ENCODE assay signal across 9 cellular contexts in genomic region chr12:52156757-52157565, GRCh38. TPM values are rescaled to one million over a fixed set of nuclear protein-coding genes. Genes with fewer than 3 reads are reported as not detected.
DNase-seq lines count a peak whose midpoint lies in the region; ATAC-seq, FAIRE-seq and TF ChIP-seq lines count a peak whose summit lies in the region.
"Had no signal": no experiment of that assay in that cellular context is flagged by ENCODE, and none has a peak within 500 bp of the region (broad histone marks: within the 10 kb centered on the region; RNA-seq: fewer than 3 reads in every experiment).

No MANE protein-coding gene starts in this region.

- H3K9me3 ChIP-seq in tibial nerve = no peaks in the 10 kb centered on the region

- H3K4me3 Mint-ChIP-seq in osteocyte (ENCODE audit: unreplicated experiment) = no peak overlapping the region

- no peaks in the 10 kb centered on the region for H3K36me3 Mint-ChIP-seq in osteocyte (ENCODE audit: unreplicated experiment)

- H3K27ac ChIP-seq in foreskin keratinocyte (peak overlapping the region; percentile 99), tibial nerve (no peak overlapping the region)

- no peak overlapping the region for H3K4me3 ChIP-seq in tibial nerve

- ATAC-seq in foreskin keratinocyte (peak; percentile 24), HG03520 (IDR thresholded peaks at IDR 0.05; ENCODE audit: unreplicated experiment) (no peak)

- H3K4me1 Mint-ChIP-seq in osteocyte (ENCODE audit: unreplicated experiment) = peaks cover 12% of the 10 kb centered on the region

- H3K27me3 Mint-ChIP-seq in osteocyte (ENCODE audit: unreplicated experiment) = no peaks in the 10 kb centered on the region

- H3K4me1 ChIP-seq in foreskin keratinocyte (peaks cover 26% of the 10 kb centered on the region), tibial nerve (peaks cover 0 to 12% (median 6%) of the 10 kb centered on the region in 4 donors)

- WGBS in tibial nerve, 2 donors = 42 to 51% methylated on average over 13 to 15 of the region's 15 CpGs

- TF ChIP-seq EP300 in tibial nerve (IDR thresholded peaks at IDR 0.05) = no peak

- TF ChIP-seq CTCF in D721Med (IDR thresholded peaks at IDR 0.05; ENCODE audit: insufficient read depth, missing control alignments) = peak; percentile 93
- peak; percentile 95 for TF ChIP-seq CTCF in foreskin keratinocyte (conservative IDR thresholded peaks at IDR 0.05)
- peak; percentile 99 for TF ChIP-seq CTCF in osteocyte (IDR thresholded peaks at IDR 0.05)
- TF ChIP-seq CTCF in tibial nerve (IDR thresholded peaks at IDR 0.05) = peak; percentile 84 to 95 (median 92)

- no peak for FAIRE-seq in D721Med (lab: Jason Lieb, UNC)

- peak overlapping the region; percentile 13 for H3K27ac Mint-ChIP-seq in osteocyte (ENCODE audit: unreplicated experiment)

- no peaks in the 10 kb centered on the region for H3K9me3 Mint-ChIP-seq in osteocyte (ENCODE audit: unreplicated experiment)

- DNase-seq in D721Med (ENCODE audit: insufficient read length, low spot score) (peak; percentile 74), HUDEP-2 (lab: John Stamatoyannopoulos, UW; ENCODE audit: unreplicated experiment in 76 of 76) (peak in 54 of 76 experiments; percentile 3 to 72 (median 48)), RKO (ENCODE audit: low spot score) (peak; percentile 23), foreskin keratinocyte (peak in 1 of 2 donors; percentile 59), osteocyte (ENCODE audit: extremely low spot score, unreplicated experiment) (peak; percentile 94), tibial nerve (ENCODE audit: low spot score in 2 of 2) (peak; percentile 67 to 84)
- peak; percentile 58 for DNase-seq in activated T-helper 9 cell treated with anti-CD3 and anti-CD28 coated beads, Interleukin-2, amount 50 U/mL, for 16 hours (ENCODE audit: low read depth)

- no peak for TF ChIP-seq POLR2A in tibial nerve (IDR thresholded peaks at IDR 0.05)

- no peaks in the 10 kb centered on the region for H3K36me3 ChIP-seq in tibial nerve

- H3K27me3 ChIP-seq in foreskin keratinocyte (no peaks in the 10 kb centered on the region), tibial nerve (peaks cover 0 to 2% of the 10 kb centered on the region in 2 donors)

RNA-seq across cellular contexts. Expression of gene KRT80, which starts 34.9 kb away (rescaled TPM):
- 2.5 and 5.3 TPM in 2 replicates for total RNA-seq in foreskin keratinocyte
- 2.2 and 4.1 TPM in 2 replicates for polyA plus RNA-seq in foreskin keratinocyte
- 9.2 and 9.9 TPM in 2 replicates for total RNA-seq in osteocyte
- not detected for total RNA-seq in tibial nerve
- total RNA-seq: T-helper 1 cell treated with Interleukin-12 subunit alpha and Interleukin-12 subunit beta and Interleukin-4 antibody, amounts not matched to agents 30 ng/mL and 1 ng/mL, for 36 hours had no signal
